ENCODE assay signal across 18 cellular contexts in genomic region chr12:48474497-48474896, GRCh38. TPM values are rescaled to one million over a fixed set of nuclear protein-coding genes. Genes with fewer than 3 reads are reported as not detected.
"Had no signal": no experiment of that assay in that cellular context is flagged by ENCODE, and none has a peak within 500 bp of the region (broad histone marks: within the 10 kb centered on the region; RNA-seq: fewer than 3 reads in every experiment).

No MANE protein-coding gene starts in this region.

RNA-seq across cellular contexts. Expression of gene ANP32D, which starts 2.1 kb away (rescaled TPM):
- total RNA-seq: natural killer cell treated with Interleukin-12 subunit alpha and Interleukin-12 subunit beta and Interleukin-15 and Interleukin-18, amount 100 ng/mL, for 72 hours; neural crest cell; omental fat pad; osteocyte; prostate gland; pulmonary artery endothelial cell; right atrium auricular region; smooth muscle cell; suprapubic skin; transverse colon; urinary bladder; uterus had no signal
- polyA plus RNA-seq: pancreas, smooth muscle cell, spleen, urinary bladder had no signal

RNA-seq across cellular contexts. Expression of gene C12orf54, which starts 7.8 kb away (rescaled TPM):
- total RNA-seq: natural killer cell treated with Interleukin-12 subunit alpha and Interleukin-12 subunit beta and Interleukin-15 and Interleukin-18, amount 100 ng/mL, for 72 hours; neural crest cell; osteocyte; pancreas; posterior vena cava; pulmonary artery endothelial cell; right atrium auricular region; spleen; suprapubic skin; upper lobe of right lung had no signal

RNA-seq across cellular contexts. Expression of gene OR8S1, which starts 50.9 kb away (rescaled TPM):
- total RNA-seq: natural killer cell treated with Interleukin-12 subunit alpha and Interleukin-12 subunit beta and Interleukin-15 and Interleukin-18, amount 100 ng/mL, for 72 hours; neural crest cell; omental fat pad; osteocyte; pancreas; posterior vena cava; prostate gland; pulmonary artery endothelial cell; right atrium auricular region; smooth muscle cell; spleen; suprapubic skin; testis; transverse colon; upper lobe of right lung; urinary bladder; uterus had no signal
- polyA plus RNA-seq: pancreas, smooth muscle cell, spleen, thymus, urinary bladder had no signal
